In genomic region chr5:143052967-143053682, GRCh38 we compare ENCODE assay signal across 15 cellular contexts.
DNase-seq lines count a peak whose midpoint lies in the region; ATAC-seq, FAIRE-seq and TF ChIP-seq lines count a peak whose summit lies in the region.
"Had no signal": no experiment of that assay in that cellular context is flagged by ENCODE, and none has a peak within 500 bp of the region (broad histone marks: within the 10 kb centered on the region; RNA-seq: fewer than 3 reads in every experiment).

No MANE protein-coding gene starts in this region.

- no peak overlapping the region for H2BK120ac ChIP-seq in H9 (ENCODE audit: low read depth, low read length, poor library complexity, severe bottlenecking)

- no peak overlapping the region for H2BK12ac ChIP-seq in H9 (ENCODE audit: insufficient read length, low read depth, low read length)

- H2BK20ac ChIP-seq in H9 (ENCODE audit: low read depth, low read length, poor library complexity, severe bottlenecking) = no peak overlapping the region

- TF ChIP-seq RAD21 in GM12878 (IDR thresholded peaks at IDR 0.05; ENCODE audit: insufficient read depth, low read depth, low read length) = no peak

- no peak overlapping the region for H3K4me3 Mint-ChIP-seq in H9
- no peak overlapping the region for H3K4me3 Mint-ChIP-seq in progenitor cell of endocrine pancreas (ENCODE audit: low read depth)

- no peaks in the 10 kb centered on the region for H3K79me1 ChIP-seq in H9 (ENCODE audit: insufficient read depth, low read depth, low read length, poor library complexity, severe bottlenecking)

- ATAC-seq in GM12878 (peak; percentile 35), HG03025 (IDR thresholded peaks at IDR 0.05; ENCODE audit: low FRiP score, unreplicated experiment) (no peak)

- no TSS peak for BruUV-seq in GM12878 (replicated peaks; lab: Mats Ljungman, UMichigan)

- H3K4me3 ChIP-seq in GM12865 (ENCODE audit: low read depth, low read length) (no peak overlapping the region), GM12878 (no peak overlapping the region)
- H3K4me3 ChIP-seq: tibial artery had no signal

- H3K36me3 Mint-ChIP-seq in H9 (ENCODE audit: insufficient read depth in 1 of 3, low read depth in 3 of 3) = peaks cover 2 to 8% (median 4%) of the 10 kb centered on the region in 3 experiments; a peak in 5 of 7 replicates
- peaks cover 2% of the 10 kb centered on the region for H3K36me3 Mint-ChIP-seq in progenitor cell of endocrine pancreas (ENCODE audit: insufficient read depth)

- no peak for TF ChIP-seq POLR2A in GM12878 (IDR thresholded peaks at IDR 0.05; ENCODE audit: low read depth, low read length)

- H4K5ac ChIP-seq in H9 (ENCODE audit: insufficient read length, low read depth, low read length) = no peak overlapping the region

- H3K27me3 ChIP-seq in H9 (ENCODE audit: insufficient read depth, low read length) (no peaks in the 10 kb centered on the region), GM12878 (replicated peaks in 1 of 2; ENCODE audit: control insufficient read depth in 2 of 2, insufficient read depth in 2 of 2, low read length in 1 of 2) (no peaks in the 10 kb centered on the region)
- H3K27me3 ChIP-seq: tibial artery had no signal

- H3K4me1 ChIP-seq in H9 (ENCODE audit: insufficient read depth, low read length) (peaks cover 6% of the 10 kb centered on the region), GM12878 (ENCODE audit: control insufficient read depth, insufficient read depth, low read length) (peaks cover 55% of the 10 kb centered on the region)

- H4K91ac ChIP-seq in H9 (ENCODE audit: insufficient read length, low read depth, low read length) = no peak overlapping the region

- H3K27ac ChIP-seq in H9 (ENCODE audit: insufficient read length, low read depth, low read length) = no peak overlapping the region
- H3K27ac ChIP-seq in GM12878 (ENCODE audit: control insufficient read depth, insufficient read depth) = peak overlapping the region; percentile 100
- H3K27ac ChIP-seq: tibial artery, WERI-Rb-1 had no signal

- no peak for FAIRE-seq in GM12878 (lab: Jason Lieb, UNC)

- RAD21 ChIA-PET in GM12878 (lab: Charles Lee; ENCODE audit: unreplicated experiment) = interaction anchor here (0.7 to 19.7 kb wide), 17 partner anchors 11 to 1118 kb away, joined by 3 to 337 read pairs (median 4); partner anchors contain the start of genes KCTD16 and YIPF5

- H3K14ac ChIP-seq in H9 (ENCODE audit: insufficient read depth, low read length) = no peak overlapping the region

- no peak overlapping the region for H2BK15ac ChIP-seq in H9 (ENCODE audit: low read depth, low read length)

- no peak overlapping the region for H3T11ph ChIP-seq in H9 (ENCODE audit: low read length)

- no peak overlapping the region for H3K23ac ChIP-seq in H9 (ENCODE audit: insufficient read length, low read depth, low read length)

- H3K27me3 Mint-ChIP-seq in H9 (ENCODE audit: low read depth) (no peaks in the 10 kb centered on the region), progenitor cell of endocrine pancreas (no peaks in the 10 kb centered on the region)

- H3K56ac ChIP-seq in H9 (ENCODE audit: insufficient read length, low read depth, low read length) = no peak overlapping the region

- SMC1A ChIA-PET in GM12878 (lab: Charles Lee; ENCODE audit: uncharacterized antibody, unreplicated experiment) = interaction anchor here (0.7 to 19.4 kb wide), 13 partner anchors 13 to 166 kb away, joined by 3 to 441 read pairs (median 5); no protein-coding TSS in a partner anchor

- CTCF ChIA-PET in GM12878 (lab: Yijun Ruan, JAX) = interaction anchor here (0.6 to 2.7 kb wide), 16 partner anchors 12 to 132 kb away, joined by 3 to 12 read pairs (median 3); no protein-coding TSS in a partner anchor

- H4K20me1 ChIP-seq in H9 (ENCODE audit: control insufficient read depth, insufficient read depth, insufficient read length) (no peaks in the 10 kb centered on the region), GM12878 (ENCODE audit: control insufficient read depth, insufficient read depth) (no peaks in the 10 kb centered on the region)

- H3K9me3 Mint-ChIP-seq in H9 (no peaks in the 10 kb centered on the region), progenitor cell of endocrine pancreas (ENCODE audit: low read depth) (no peaks in the 10 kb centered on the region)

- H3K4me1 Mint-ChIP-seq in H9 = peaks cover 22 to 32% of the 10 kb centered on the region in 2 experiments
- H3K4me1 Mint-ChIP-seq in progenitor cell of endocrine pancreas (ENCODE audit: low read depth) = peaks cover 16% of the 10 kb centered on the region

- no peak overlapping the region for H4K8ac ChIP-seq in H9 (replicated peaks; ENCODE audit: insufficient read length, low read depth, low read length)

- H3K36me3 ChIP-seq in GM12878 (ENCODE audit: control insufficient read depth in 2 of 2, insufficient read depth in 2 of 2, low read length in 1 of 2) = peaks cover 1 to 3% of the 10 kb centered on the region in 2 experiments; a peak in 1 of 4 replicates
- H3K36me3 ChIP-seq: WERI-Rb-1 had no signal

- no peak overlapping the region for H3K4ac ChIP-seq in H9 (ENCODE audit: low read depth, low read length)

- POLR2A ChIA-PET in GM12878 (lab: Charles Lee) = interaction anchor here (0.6 to 6.6 kb wide), 14 partner anchors 9 to 166 kb away, joined by 3 to 62 read pairs (median 6); no protein-coding TSS in a partner anchor

- H3K18ac ChIP-seq in H9 (ENCODE audit: insufficient read length, low read depth, low read length) = no peak overlapping the region

- TF ChIP-seq CTCF in GM12865 (IDR thresholded peaks at IDR 0.05; ENCODE audit: insufficient read depth, low read depth, low read length, missing control alignments) (no peak), H9 (conservative IDR thresholded peaks at IDR 0.05) (no peak), GM12878 (IDR thresholded peaks at IDR 0.05 in 2 of 3, conservative IDR thresholded peaks at IDR 0.05 in 1 of 3; ENCODE audit: control insufficient read depth in 2 of 3, extremely low read depth in 1 of 3, insufficient read depth in 1 of 3, low read depth in 3 of 3, low read length in 3 of 3) (no peak), progenitor cell of endocrine pancreas (IDR thresholded peaks at IDR 0.05; ENCODE audit: unreplicated experiment) (no peak)

- no peak overlapping the region for H2AK5ac ChIP-seq in H9 (ENCODE audit: insufficient read length, low read length)

- TF ChIP-seq EP300 in GM12878 (IDR thresholded peaks at IDR 0.05; ENCODE audit: borderline replicate concordance in 1 of 2, control insufficient read depth in 1 of 2, low read depth in 2 of 2, low read length in 2 of 2) = no peak

- DNase-seq in GM12865 (ENCODE audit: low read depth) (peak; percentile 53), H9 (no peak), GM12878 (ENCODE audit: low read depth, low spot score) (no peak), progenitor cell of endocrine pancreas (ENCODE audit: low spot score, unreplicated experiment) (no peak), nucleus accumbens (lab: John Stamatoyannopoulos, UW) (no peak)
- DNase-seq in stimulated activated CD4-positive, alpha-beta T cell treated with anti-CD3 and anti-CD28 coated beads, Interleukin-4, amount 100 ng/mL, for 1 hour = no peak
- DNase-seq: activated CD8-positive, alpha-beta memory T cell treated with anti-CD3 and anti-CD28 coated beads, Interleukin-2, amount 50 U/mL, for 48 hours; erythroblast; glutamatergic neuron; kidney; NCI-H226; stimulated activated CD4-positive, alpha-beta T cell treated with anti-CD3 and anti-CD28 coated beads, Interleukin-15, amount 100 ng/mL, for 24 hours; tibial artery; WERI-Rb-1 had no signal

- H2AFZ ChIP-seq in H9 (ENCODE audit: low read length) (no peak overlapping the region), GM12878 (ENCODE audit: control insufficient read depth, low read depth, low read length) (no peak overlapping the region; the same call in 1 of the 2 replicates)

- H2BK5ac ChIP-seq in H9 (ENCODE audit: insufficient read length, low read length) = no peak overlapping the region

- intact Hi-C loops in GM12878 (cut with micrococcal nuclease; ENCODE audit: unreplicated experiment) = loop anchor here (10.0 kb wide), 1 partner anchor 48 kb away; no protein-coding TSS in a partner anchor

- H3K27ac Mint-ChIP-seq in H9 (peak overlapping the region in 2 of 3 experiments; percentile 27 to 82; a peak in 5 of 7 replicates), progenitor cell of endocrine pancreas (peak overlapping the region; percentile 21)

- no peaks in the 10 kb centered on the region for H3K23me2 ChIP-seq in H9 (ENCODE audit: insufficient read length, low read depth, low read length, poor library complexity, severe bottlenecking)

- in situ Hi-C loops in GM12878 (cut with MboI) = no loop called here

- H3K79me2 ChIP-seq in H9 (ENCODE audit: insufficient read depth, low read length) = no peaks in the 10 kb centered on the region
- H3K79me2 ChIP-seq in GM12878 (ENCODE audit: control insufficient read depth, insufficient read depth, low read length) = peaks cover 52% of the 10 kb centered on the region

- H3K9ac ChIP-seq in H9 (ENCODE audit: extremely low read depth, insufficient read length, low read length) = no peak overlapping the region
- H3K9ac ChIP-seq in GM12878 (ENCODE audit: control insufficient read depth, insufficient read depth, low read length) = peak overlapping the region; percentile 13; the same call in 1 of the 2 replicates

- no CpG with 5 or more reads among the region's 3 CpGs for WGBS in H9 (ENCODE audit: extremely low coverage, insufficient read length, low lambda C conversion rate)
- WGBS in GM12878 (ENCODE audit: insufficient coverage, insufficient replicate concordance, low lambda C conversion rate, missing lambda C conversion rate) = 90% methylated on average over 3 of the region's 3 CpGs

- H3K4me2 ChIP-seq in H9 (ENCODE audit: insufficient read depth, insufficient read length, low read length) (no peak overlapping the region), GM12878 (ENCODE audit: control insufficient read depth, insufficient read depth) (peak overlapping the region; percentile 3)

- no peaks in the 10 kb centered on the region for H3K9me3 ChIP-seq in H9 (ENCODE audit: control insufficient read depth, low read depth, low read length)
- H3K9me3 ChIP-seq in GM12878 (replicated peaks; ENCODE audit: control insufficient read depth, insufficient read depth, low read length) = no peaks in the 10 kb centered on the region
- H3K9me3 ChIP-seq: tibial artery had no signal

TF ChIP-seq in GM12878, 131 proteins besides CTCF, POLR2A, EP300 and RAD21:
- TF ChIP-seq IKZF1 (conservative IDR thresholded peaks at IDR 0.05) (0 out of 2 replicates have a peak, but pooled peaks have one; percentile 20), SMAD1 (IDR thresholded peaks at IDR 0.05; ENCODE audit: low read depth, partially characterized antibody) (no peak), EED (IDR thresholded peaks at IDR 0.05; ENCODE audit: low read depth) (0 out of 2 replicates have a peak, but pooled peaks have one; percentile 27)
